In genomic region chr4:10112658-10113284, GRCh38 we compare ENCODE assay signal across 1 cellular context.
TF ChIP-seq lines count a peak whose summit lies in the region.

No MANE protein-coding gene starts in this region.

TF ChIP-seq in H1, 55 proteins besides CTCF, POLR2A, EP300 and RAD21:
- TF ChIP-seq POLR2AphosphoS5 (IDR thresholded peaks at IDR 0.05; ENCODE audit: low read depth, low read length) (peak; percentile 55; the same call in 1 of the 2 replicates), GTF2F1 (IDR thresholded peaks at IDR 0.05; ENCODE audit: borderline replicate concordance, low read depth, low read length) (no peak)
